9 cellular contexts compared by ENCODE assay signal in genomic region chr11:64000026-64000739, GRCh38. TPM values are rescaled to one million over a fixed set of nuclear protein-coding genes. Genes with fewer than 3 reads are reported as not detected.
DNase-seq lines count a peak whose midpoint lies in the region; ATAC-seq and TF ChIP-seq lines count a peak whose summit lies in the region.
"Had no signal": no experiment of that assay in that cellular context is flagged by ENCODE, and none has a peak within 500 bp of the region (broad histone marks: within the 10 kb centered on the region; RNA-seq: fewer than 3 reads in every experiment).

No MANE protein-coding gene starts in this region.

- H3K36me3 ChIP-seq in SK-N-MC (ENCODE audit: insufficient read depth, low read length) (peaks cover 19% of the 10 kb centered on the region; the same call in 1 of the 2 replicates), psoas muscle (ENCODE audit: insufficient read depth in 1 of 2, low read depth in 1 of 2) (peaks cover 4 to 35% of the 10 kb centered on the region in 2 donors)

- H3K27me3 Mint-ChIP-seq in activated naive CD8-positive, alpha-beta T cell treated with anti-CD3 and anti-CD28 coated beads, Interleukin-2, amount 50 U/mL, for 24 hours: peaks cover 7% of the 10 kb centered on the region

- H3K27ac Mint-ChIP-seq in activated naive CD8-positive, alpha-beta T cell treated with anti-CD3 and anti-CD28 coated beads, Interleukin-2, amount 50 U/mL, for 24 hours: no peak overlapping the region

- peaks cover 10% of the 10 kb centered on the region for H3K4me1 ChIP-seq in psoas muscle

- 17 to 32% (median 20%) methylated on average over 39 to 67 of the region's 67 CpGs for WGBS in psoas muscle, 3 donors

- peaks cover 14% of the 10 kb centered on the region for H3K36me3 Mint-ChIP-seq in activated naive CD8-positive, alpha-beta T cell treated with anti-CD3 and anti-CD28 coated beads, Interleukin-2, amount 50 U/mL, for 24 hours (ENCODE audit: low read depth)

- no peak overlapping the region for H3K9ac ChIP-seq in SK-N-MC (ENCODE audit: insufficient read length)

- H3K9me3 Mint-ChIP-seq in activated naive CD8-positive, alpha-beta T cell treated with anti-CD3 and anti-CD28 coated beads, Interleukin-2, amount 50 U/mL, for 24 hours: no peaks in the 10 kb centered on the region

- H3K27ac ChIP-seq in SK-N-MC (no peak overlapping the region), psoas muscle (no peak overlapping the region)

- no peak overlapping the region for H3K4me3 Mint-ChIP-seq in activated naive CD8-positive, alpha-beta T cell treated with anti-CD3 and anti-CD28 coated beads, Interleukin-2, amount 50 U/mL, for 24 hours

- H3K9me3 ChIP-seq in SK-N-MC (ENCODE audit: low read depth, low read length): no peaks in the 10 kb centered on the region
- H3K9me3 ChIP-seq in psoas muscle: no peaks in the 10 kb centered on the region

- H3K4me1 Mint-ChIP-seq in activated naive CD8-positive, alpha-beta T cell treated with anti-CD3 and anti-CD28 coated beads, Interleukin-2, amount 50 U/mL, for 24 hours: peaks cover 5% of the 10 kb centered on the region

- intact Hi-C loops in left cardiac atrium (cut with DNase I): loop anchor here in 1 of 2 donors (2.0 kb wide), 1 partner anchor 149 kb away; no protein-coding TSS in a partner anchor
- intact Hi-C loops in psoas muscle (cut with DNase I): loop anchor here (1.0 to 2.0 kb wide), 2 partner anchors 148 to 149 kb away; no protein-coding TSS in a partner anchor

- peak overlapping the region; percentile 49 for H3K4me3 ChIP-seq in SK-N-MC
- peak overlapping the region; percentile 53 for H3K4me3 ChIP-seq in psoas muscle

- peak; percentile 75 for TF ChIP-seq CTCF in psoas muscle (IDR thresholded peaks at IDR 0.05)

- no peaks in the 10 kb centered on the region for H3K27me3 ChIP-seq in psoas muscle (ENCODE audit: insufficient read depth in 3 of 3, low read length in 2 of 3)

- DNase-seq in NCI-H2196 (lab: John Stamatoyannopoulos, UW; ENCODE audit: unreplicated experiment) (peak; percentile 65), NCI-H2196 treated with DMSO at 0.1 percent for 48 hours (lab: John Stamatoyannopoulos, UW; ENCODE audit: unreplicated experiment) (no peak), SK-N-MC (ENCODE audit: low read depth, low spot score) (no peak), left cardiac atrium (peak; percentile 79), psoas muscle (peak; percentile 82 to 86), ureter (ENCODE audit: low spot score) (peak; percentile 65)
- peak; percentile 78 for DNase-seq in activated naive CD8-positive, alpha-beta T cell treated with anti-CD3 and anti-CD28 coated beads, Interleukin-2, amount 50 U/mL, for 24 hours
- DNase-seq: DND-41 had no signal

- peak; percentile 84 for ATAC-seq in activated naive CD8-positive, alpha-beta T cell treated with anti-CD3 and anti-CD28 coated beads, Interleukin-2, amount 50 U/mL, for 24 hours
- ATAC-seq in left cardiac atrium (peak; percentile 86 to 93), psoas muscle (peak; percentile 77 to 87 (median 84)), HG02571 (IDR thresholded peaks at IDR 0.05; ENCODE audit: unreplicated experiment) (no peak)

RNA-seq across cellular contexts. Expression of gene OTUB1, which starts 13.9 kb away (rescaled TPM):
- 10 to 100 TPM; 44.4 to 47.8 TPM for total RNA-seq in left cardiac atrium
- 10 to 100 TPM; 39.4 to 47.8 (median 40.8) TPM for total RNA-seq in psoas muscle
- 10 to 100 TPM; 49.1 to 75.4 (median 72.7) TPM for polyA plus RNA-seq in psoas muscle
- total RNA-seq in ureter: 75.5 TPM

RNA-seq across cellular contexts. Expression of gene COX8A, which starts 25.8 kb away (rescaled TPM):
- total RNA-seq in left cardiac atrium (100 to 1,000 TPM; 786 to 820 TPM), psoas muscle (100 to 1,000 TPM; 547 to 830 (median 614) TPM), ureter (291 TPM)
- polyA plus RNA-seq in psoas muscle: 1,000 to 10,000 TPM; 1,239 to 1,847 (median 1,663) TPM

RNA-seq across cellular contexts. Expression of gene FLRT1, which starts 35.5 kb away (rescaled TPM):
- total RNA-seq in left cardiac atrium (1 to 10 TPM; 1.3 to 1.6 TPM), psoas muscle (under 1 TPM in 3 of 4 donors, not detected in 1; 0.08 to 0.10 (median 0.08) TPM), ureter (0.13 TPM)
- under 1 TPM in 2 of 3 donors, not detected in 1; 0.03 to 0.05 TPM for polyA plus RNA-seq in psoas muscle

Comparison
In these comparisons a context has a peak if more than half of its experiments do, and no peak if none do; other contexts are left out.
1. DNase-seq: peak in NCI-H2196 (single experiment), activated naive CD8-positive, alpha-beta T cell treated with anti-CD3 and anti-CD28 coated beads, Interleukin-2, amount 50 U/mL, for 24 hours (single experiment), left cardiac atrium (single experiment), psoas muscle (2 of 2) and ureter (single experiment); none in NCI-H2196 treated with DMSO at 0.1 percent for 48 hours (single experiment) and SK-N-MC (single experiment).